9 cellular contexts compared by ENCODE assay signal in genomic region chr15:40367038-40367672, GRCh38. TPM values are rescaled to one million over a fixed set of nuclear protein-coding genes. Genes with fewer than 3 reads are reported as not detected.
DNase-seq lines count a peak whose midpoint lies in the region; ATAC-seq and TF ChIP-seq lines count a peak whose summit lies in the region.
"Had no signal": no experiment of that assay in that cellular context is flagged by ENCODE, and none has a peak within 500 bp of the region (broad histone marks: within the 10 kb centered on the region; RNA-seq: fewer than 3 reads in every experiment).

No MANE protein-coding gene starts in this region.

- peak overlapping the region; percentile 53 for H3K27ac Mint-ChIP-seq in T-helper 2 cell treated with Interferon-gamma antibody and Interleukin-4, amounts not matched to agents 5 μg/mL and 100 μg/mL, for 36 hours
- H3K27ac Mint-ChIP-seq in brain (peak overlapping the region in 4 of 5 experiments; percentile 62 to 94 (median 78)), memory B cell (peak overlapping the region; percentile 79)

- peaks cover 5% of the 10 kb centered on the region for H3K4me1 Mint-ChIP-seq in T-helper 2 cell treated with Interferon-gamma antibody and Interleukin-4, amounts not matched to agents 5 μg/mL and 100 μg/mL, for 36 hours (ENCODE audit: low read depth)
- H3K4me1 Mint-ChIP-seq in brain: peaks cover 16% of the 10 kb centered on the region
- peaks cover 18% of the 10 kb centered on the region for H3K4me1 Mint-ChIP-seq in memory B cell

- no peaks in the 10 kb centered on the region for H3K36me3 Mint-ChIP-seq in T-helper 2 cell treated with Interferon-gamma antibody and Interleukin-4, amounts not matched to agents 5 μg/mL and 100 μg/mL, for 36 hours (ENCODE audit: low read depth)
- H3K36me3 Mint-ChIP-seq in brain (no peaks in the 10 kb centered on the region), memory B cell (peaks cover 4% of the 10 kb centered on the region)

- peak overlapping the region; percentile 76 for H3K4me3 Mint-ChIP-seq in T-helper 2 cell treated with Interferon-gamma antibody and Interleukin-4, amounts not matched to agents 5 μg/mL and 100 μg/mL, for 36 hours
- H3K4me3 Mint-ChIP-seq in brain (peak overlapping the region in 1 of 5 experiments; percentile 60), memory B cell (peak overlapping the region; percentile 84)

- no peak for ATAC-seq in memory B cell (ENCODE audit: low read depth)
- no peak for ATAC-seq in GM18519 (IDR thresholded peaks at IDR 0.05; ENCODE audit: low FRiP score, unreplicated experiment)
- no peak for ATAC-seq in GM18858 (IDR thresholded peaks at IDR 0.05; ENCODE audit: unreplicated experiment)

- no peak for TF ChIP-seq CTCF in brain (conservative IDR thresholded peaks at IDR 0.05)

- H3K27ac ChIP-seq in temporal lobe (ENCODE audit: low read depth, low read length): peak overlapping the region; percentile 9

- DNase-seq in T-helper 2 cell treated with Interferon-gamma antibody and Interleukin-4, amounts not matched to agents 5 μg/mL and 100 μg/mL, for 36 hours (ENCODE audit: low spot score): no peak
- no peak for DNase-seq in T-helper 2 cell
- no peak for DNase-seq in memory B cell (ENCODE audit: low spot score in 2 of 2)
- DNase-seq in amniotic stem cell (lab: John Stamatoyannopoulos, UW): no peak

- H3K27me3 Mint-ChIP-seq in T-helper 2 cell treated with Interferon-gamma antibody and Interleukin-4, amounts not matched to agents 5 μg/mL and 100 μg/mL, for 36 hours (ENCODE audit: low read depth): peaks cover 13% of the 10 kb centered on the region
- H3K27me3 Mint-ChIP-seq in brain: peaks cover 13% of the 10 kb centered on the region
- H3K27me3 Mint-ChIP-seq in memory B cell: no peaks in the 10 kb centered on the region

- H3K9me3 Mint-ChIP-seq in T-helper 2 cell treated with Interferon-gamma antibody and Interleukin-4, amounts not matched to agents 5 μg/mL and 100 μg/mL, for 36 hours: no peaks in the 10 kb centered on the region
- H3K9me3 Mint-ChIP-seq in brain (peaks cover 0 to 2% (median 0%) of the 10 kb centered on the region in 5 experiments), memory B cell (no peaks in the 10 kb centered on the region)

RNA-seq across cellular contexts. Expression of gene DISP2, which starts 9.1 kb away (rescaled TPM):
- 16.3 TPM for polyA plus RNA-seq in brain (ENCODE audit: insufficient read depth, low read depth, low replicate concordance)
- 20.9 TPM for total RNA-seq in temporal lobe

RNA-seq across cellular contexts. Expression of gene KNSTRN, which starts 15.4 kb away (rescaled TPM):
- polyA plus RNA-seq in brain (ENCODE audit: insufficient read depth, low read depth, low replicate concordance): 48.0 TPM
- 15.0 TPM for total RNA-seq in temporal lobe

RNA-seq across cellular contexts. Expression of gene PHGR1, which starts 16.3 kb away (rescaled TPM):
- polyA plus RNA-seq in brain (ENCODE audit: insufficient read depth, low read depth, low replicate concordance): not detected
- not detected for total RNA-seq in temporal lobe
- total RNA-seq: activated CD8-positive, alpha-beta memory T cell treated with anti-CD3 and anti-CD28 coated beads for 36 hours had no signal

RNA-seq across cellular contexts. Expression of gene CCDC9B, which starts 26.4 kb away (rescaled TPM):
- 1.2 TPM for polyA plus RNA-seq in brain (ENCODE audit: insufficient read depth, low read depth, low replicate concordance)
- total RNA-seq in temporal lobe: 1.5 TPM

RNA-seq across cellular contexts. Expression of gene IVD, which starts 38.4 kb away (rescaled TPM):
- 64.0 TPM for polyA plus RNA-seq in brain (ENCODE audit: insufficient read depth, low read depth, low replicate concordance)
- total RNA-seq in temporal lobe: 27.0 TPM
